In the genomic region with DNA sequence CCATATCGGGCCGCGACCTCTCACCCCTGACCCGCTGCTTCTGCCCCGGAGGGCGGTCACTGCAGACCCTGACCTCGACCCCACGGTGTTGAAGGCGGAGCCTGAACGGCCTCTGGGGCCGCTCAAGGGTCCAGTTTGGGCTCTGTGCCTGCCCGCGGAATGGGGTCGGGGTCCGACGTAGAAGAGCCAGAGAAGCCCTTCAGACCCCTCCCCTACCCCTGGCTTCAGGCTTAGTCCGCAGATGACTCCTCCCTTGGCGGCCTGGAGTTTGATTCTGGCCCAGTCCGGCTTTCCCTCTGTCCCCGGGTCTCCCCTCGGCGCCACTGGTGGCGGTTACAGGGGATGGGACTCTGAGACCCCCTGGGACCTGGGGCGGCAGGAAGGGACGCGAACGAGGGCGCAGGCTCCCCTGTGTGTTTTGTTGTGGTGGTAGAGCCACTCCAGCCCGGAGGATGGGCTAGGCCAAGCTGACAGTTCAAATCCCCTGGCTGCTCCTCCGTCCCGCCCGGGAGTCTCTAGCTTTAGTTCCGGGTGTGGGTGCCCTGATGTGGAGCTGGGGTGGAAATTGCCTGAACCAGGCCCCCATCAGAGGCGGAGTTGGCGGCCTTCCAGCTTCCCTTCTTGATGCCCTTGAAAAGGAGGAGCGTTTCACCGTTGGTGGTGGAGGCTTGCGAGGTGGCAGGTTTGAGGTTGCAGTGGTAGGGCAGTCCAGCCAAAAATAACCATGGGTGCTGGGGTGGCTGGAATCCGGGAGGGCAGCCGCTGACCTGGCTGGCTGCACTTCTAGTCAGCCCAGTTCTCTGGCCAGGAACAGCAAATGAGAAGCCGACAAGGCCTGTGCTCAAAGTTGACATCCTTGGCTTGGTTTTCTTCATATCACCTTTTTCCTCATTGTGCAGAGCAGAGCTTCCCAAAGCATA, we compare ENCODE assay signal across 8 cellular contexts. TPM values are rescaled to one million over a fixed set of nuclear protein-coding genes. Genes with fewer than 3 reads are reported as not detected.
A peak's percentile ranks its signal among the peaks of the same experiment; 100 is the strongest.
DNase-seq lines count a peak whose midpoint lies in the region; ATAC-seq, FAIRE-seq and TF ChIP-seq lines count a peak whose summit lies in the region.

No MANE protein-coding gene starts in this region.

- no peaks in the 10 kb centered on the region for H3K9me3 Mint-ChIP-seq in Calu3 (ENCODE audit: low read depth, unreplicated experiment)

- no peak for TF ChIP-seq EP300 in transverse colon (IDR thresholded peaks at IDR 0.05; ENCODE audit: low read depth)

- DNase-seq in Calu3 (peak; percentile 71), HFF-Myc (ENCODE audit: extremely low read depth, low read depth) (no peak), RPMI7951 (ENCODE audit: low read depth) (peak; percentile 80), head of caudate nucleus (peak; percentile 51 to 91 (median 77)), pancreas (peak; percentile 71 to 93 (median 82)), transverse colon (peak; percentile 89), SK-N-DZ (ENCODE audit: low spot score) (no peak)
- peak; percentile 66 for DNase-seq in activated naive CD4-positive, alpha-beta T cell treated with anti-CD3 and anti-CD28 coated beads, Interleukin-2, amount 50 U/mL, for 16 hours

- in situ Hi-C loops in transverse colon (cut with MboI; ENCODE audit: low pct_ligation_motif_present in 1 of 4, low pct_unique_long_range_greater_than_20kb in 1 of 4, low sequenced_read_pairs in 3 of 4), result no loop called here

- peaks cover 25% of the 10 kb centered on the region for H3K27me3 Mint-ChIP-seq in Calu3 (ENCODE audit: unreplicated experiment)

- no peaks in the 10 kb centered on the region for H3K9me3 ChIP-seq in pancreas
- H3K9me3 ChIP-seq in transverse colon, result no peaks in the 10 kb centered on the region

- H3K4me3 Mint-ChIP-seq in Calu3 (ENCODE audit: low read depth, unreplicated experiment), result peak overlapping the region; percentile 86

- peak overlapping the region; percentile 82 for H3K27ac Mint-ChIP-seq in Calu3 (ENCODE audit: unreplicated experiment)

- WGBS in pancreas, 2 donors, result 1% methylated on average over 40 to 41 of the region's 41 CpGs
- 0% methylated on average over 39 of the region's 41 CpGs; no CpG with 5 or more reads in 1 of the 2 donors for WGBS in transverse colon (ENCODE audit: low coverage in 1 of 2), 2 donors

- FAIRE-seq in pancreas (lab: Jason Lieb, UNC), result no peak

- CTCF ChIA-PET in Calu3 (lab: Charles Lee), result interaction anchor here (0.7 to 1.7 kb wide), 3 partner anchors 11 to 155 kb away, joined by 3 to 4 read pairs (median 3); no protein-coding TSS in a partner anchor

- peak overlapping the region; percentile 89 to 99 (median 97) for H3K27ac ChIP-seq in pancreas
- peak overlapping the region; percentile 96 to 99 (median 98) for H3K27ac ChIP-seq in transverse colon

- H3K4me1 ChIP-seq in pancreas (peaks cover 12 to 15% (median 13%) of the 10 kb centered on the region in 3 donors), transverse colon (peaks cover 24 to 35% (median 30%) of the 10 kb centered on the region in 4 donors)

- H3K36me3 ChIP-seq in pancreas (peaks cover 5 to 18% (median 7%) of the 10 kb centered on the region in 3 donors), transverse colon (peaks cover 0 to 12% (median 5%) of the 10 kb centered on the region in 4 donors)

- H3K27me3 ChIP-seq in pancreas, result no peaks in the 10 kb centered on the region
- H3K27me3 ChIP-seq in transverse colon, result no peaks in the 10 kb centered on the region

- peak; percentile 74 for TF ChIP-seq POLR2A in transverse colon (IDR thresholded peaks at IDR 0.05)

- peak overlapping the region; percentile 100 for H3K4me3 ChIP-seq in HFF-Myc (replicated peaks; ENCODE audit: low read depth, low read length)
- H3K4me3 ChIP-seq in pancreas, result peak overlapping the region; percentile 84 to 98 (median 94)
- peak overlapping the region; percentile 80 to 96 (median 86) for H3K4me3 ChIP-seq in transverse colon

- peak; percentile 11 to 26 (median 21) for ATAC-seq in pancreas

- peaks cover 25% of the 10 kb centered on the region for H3K4me1 Mint-ChIP-seq in Calu3 (ENCODE audit: low read depth, unreplicated experiment)

- peaks cover 57% of the 10 kb centered on the region for H3K36me3 Mint-ChIP-seq in Calu3 (ENCODE audit: insufficient read depth, unreplicated experiment)

- TSS peak; percentile 16 for BruUV-seq in Calu3 (replicated peaks; lab: Mats Ljungman, UMichigan)

- TF ChIP-seq CTCF in Calu3 (IDR thresholded peaks at IDR 0.05; ENCODE audit: unreplicated experiment) (no peak), HFF-Myc (IDR thresholded peaks at IDR 0.05; ENCODE audit: low read depth, low read length, missing control alignments) (no peak), pancreas (IDR thresholded peaks at IDR 0.05) (no peak), transverse colon (IDR thresholded peaks at IDR 0.05) (peak in 1 of 5 experiments; percentile 5)

- intact Hi-C loops in Calu3 (cut with micrococcal nuclease; ENCODE audit: unreplicated experiment), result no loop called here
- intact Hi-C loops in head of caudate nucleus (cut with DNase I), result loop anchor here (5.0 kb wide), 2 partner anchors 154 to 624 kb away; a partner anchor contains a TSS
- intact Hi-C loops in pancreas (cut with DNase I), result loop anchor here in 2 of 3 donors (10.0 kb wide), 2 partner anchors 71 to 241 kb away; a partner anchor contains a TSS
- intact Hi-C loops in transverse colon (cut with DNase I; ENCODE audit: low total_unique reads), result no loop called here

RNA-seq across cellular contexts. Expression of a gene that starts 0.6 kb away (rescaled TPM):
- total RNA-seq in Calu3 (2022) (89.2 and 93.5 TPM in 2 replicates), pancreas (10 to 100 TPM; 23.1 to 42.2 (median 28.7) TPM), transverse colon (100 to 1,000 TPM; 144 to 420 (median 208) TPM)
- 55.5 and 65.5 TPM in 2 replicates for total RNA-seq in RPMI7951 (2014; rRNA removed; shearing (Covaris generic))
- 10 to 100 TPM; 63.1 to 89.9 TPM for polyA plus RNA-seq in pancreas
- polyA plus RNA-seq in SK-N-DZ (2014; cell fraction: cytosol; rRNA removed), result 62.6 and 81.3 TPM in 2 replicates
- polyA plus RNA-seq in SK-N-DZ (2014; cell fraction: nucleus; rRNA removed), result 248 and 299 TPM in 2 replicates

Comparison
In these comparisons a context has a peak if more than half of its experiments do, and no peak if none do; other contexts are left out.
1. DNase-seq: peak in Calu3 (single experiment), RPMI7951 (single experiment), activated naive CD4-positive, alpha-beta T cell treated with anti-CD3 and anti-CD28 coated beads, Interleukin-2, amount 50 U/mL, for 16 hours (single experiment), head of caudate nucleus (42 of 42), pancreas (6 of 6) and transverse colon (single experiment); none in HFF-Myc (single experiment) and SK-N-DZ (single experiment).
2. intact Hi-C loops: an anchor here in head of caudate nucleus (5.0 kb wide) and pancreas (10.0 kb wide); none called in Calu3 and transverse colon.
3. Peak in every context shown above with its lines, with median percentiles within 50 percentile points of each other: H3K4me3 ChIP-seq.